Comparison of ENCODE assay signal across 1 cellular context in genomic region chr6:84836366-84836765, GRCh38.
TF ChIP-seq lines count a peak whose summit lies in the region.

No MANE protein-coding gene starts in this region.

TF ChIP-seq in H1, 55 proteins besides CTCF, POLR2A, EP300 and RAD21:
- TF ChIP-seq CHD7 (IDR thresholded peaks at IDR 0.05; ENCODE audit: insufficient replicate concordance, low read length) (no peak), POLR2AphosphoS5 (IDR thresholded peaks at IDR 0.05; ENCODE audit: low read depth, low read length) (no peak), CBX8 (IDR thresholded peaks at IDR 0.05; ENCODE audit: borderline replicate concordance, low read depth, low read length) (no peak), USF2 (IDR thresholded peaks at IDR 0.05; ENCODE audit: low read length) (no peak), MAX (IDR thresholded peaks at IDR 0.05) (no peak), SIN3A (conservative IDR thresholded peaks at IDR 0.05 in 1 of 2, IDR thresholded peaks at IDR 0.05 in 1 of 2; ENCODE audit: low read depth in 1 of 2, low read length in 2 of 2) (no peak), TAF1 (IDR thresholded peaks at IDR 0.05; ENCODE audit: low read depth, low read length) (no peak), RNF2 (IDR thresholded peaks at IDR 0.05; ENCODE audit: borderline replicate concordance, low read depth, low read length, missing control alignments, poor library complexity, severe bottlenecking) (no peak), POU5F1 (IDR thresholded peaks at IDR 0.05; ENCODE audit: low read depth, low read length) (no peak), NRF1 (IDR thresholded peaks at IDR 0.05; ENCODE audit: low read depth, low read length) (no peak), ZNF274 (IDR thresholded peaks at IDR 0.05; ENCODE audit: borderline replicate concordance, extremely low read depth, low read length) (no peak), TEAD4 (IDR thresholded peaks at IDR 0.05; ENCODE audit: low read depth, low read length) (no peak), KDM5A (IDR thresholded peaks at IDR 0.05; ENCODE audit: low read length) (no peak)
- TF ChIP-seq, protein P1, sequence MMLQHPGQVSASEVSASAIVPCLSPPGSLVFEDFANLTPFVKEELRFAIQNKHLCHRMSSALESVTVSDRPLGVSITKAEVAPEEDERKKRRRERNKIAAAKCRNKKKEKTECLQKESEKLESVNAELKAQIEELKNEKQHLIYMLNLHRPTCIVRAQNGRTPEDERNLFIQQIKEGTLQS (IDR thresholded peaks at IDR 0.05; ENCODE audit: insufficient read depth, low read depth, low read length): no peak
- TF ChIP-seq, protein P2, sequence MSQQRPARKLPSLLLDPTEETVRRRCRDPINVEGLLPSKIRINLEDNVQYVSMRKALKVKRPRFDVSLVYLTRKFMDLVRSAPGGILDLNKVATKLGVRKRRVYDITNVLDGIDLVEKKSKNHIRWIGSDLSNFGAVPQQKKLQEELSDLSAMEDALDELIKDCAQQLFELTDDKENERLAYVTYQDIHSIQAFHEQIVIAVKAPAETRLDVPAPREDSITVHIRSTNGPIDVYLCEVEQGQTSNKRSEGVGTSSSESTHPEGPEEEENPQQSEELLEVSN (IDR thresholded peaks at IDR 0.05): no peak
